22 cellular contexts compared by ENCODE assay signal in the genomic region with DNA sequence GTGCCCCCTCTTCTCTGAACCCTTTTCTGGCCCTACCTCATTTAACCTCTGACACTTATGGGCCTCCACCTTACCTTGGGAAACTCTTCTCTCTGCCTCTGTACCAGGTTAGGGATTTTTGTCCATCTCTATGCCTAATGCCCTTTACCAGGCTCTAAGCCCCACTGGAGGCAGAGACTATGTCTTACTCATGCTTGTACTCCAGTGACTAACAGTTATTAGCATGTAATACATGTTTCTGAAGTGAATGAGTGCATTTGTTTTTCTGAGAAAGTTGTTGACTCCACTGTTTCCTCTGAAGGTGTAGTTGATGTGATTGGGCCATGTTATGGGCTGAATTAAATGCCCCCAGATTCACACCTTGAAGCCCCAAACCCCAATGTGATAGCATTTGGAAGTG.
"Had no signal": no experiment of that assay in that cellular context is flagged by ENCODE, and none has a peak within 500 bp of the region (broad histone marks: within the 10 kb centered on the region; RNA-seq: fewer than 3 reads in every experiment).

No MANE protein-coding gene starts in this region.

- H3K9me3 Mint-ChIP-seq: endodermal cell had no signal

- H3K4me3 Mint-ChIP-seq: activated naive CD4-positive, alpha-beta T cell treated with anti-CD3 and anti-CD28 coated beads, Interleukin-2, amount 50 U/mL, for 24 hours; endodermal cell; naive thymus-derived CD4-positive, alpha-beta T cell; neural progenitor cell had no signal

- ATAC-seq: body of pancreas; gastroesophageal sphincter; heart right ventricle; naive thymus-derived CD4-positive, alpha-beta T cell; stimulated activated naive CD8-positive, alpha-beta T cell treated with anti-CD3 and anti-CD28 coated beads, Interleukin-15, Interleukin-2, amounts not matched to agents 100 U/mL and 50 U/mL, for 24 hours had no signal

- DNase-seq: activated CD4-positive, alpha-beta T cell treated with anti-CD3 and anti-CD28 coated beads for 1 hour; activated CD4-positive, alpha-beta T cell treated with anti-CD3 and anti-CD28 coated beads, Interleukin-2, amount 50 U/mL, for 4 hours; activated gamma-delta T cell; adrenal gland; body of pancreas; central memory CD4-positive, alpha-beta T cell; endodermal cell; heart right ventricle; mesendoderm; naive thymus-derived CD4-positive, alpha-beta T cell; stimulated activated CD4-positive, alpha-beta T cell treated with anti-CD3 and anti-CD28 coated beads, Interleukin-12 subunit alpha, Interleukin-12 subunit beta, amount 100 ng/mL, for 4 hours; stimulated activated CD4-positive, alpha-beta T cell treated with anti-CD3 and anti-CD28 coated beads, Interleukin-1b, Interleukin-23, amount 100 ng/mL, for 48 hours; stimulated activated naive CD8-positive, alpha-beta T cell treated with anti-CD3 and anti-CD28 coated beads, Interleukin-15, Interleukin-2, amounts not matched to agents 100 U/mL and 50 U/mL, for 24 hours; substantia nigra; T-helper 2 cell; tibial artery; WERI-Rb-1 had no signal

- H3K27me3 Mint-ChIP-seq: activated naive CD4-positive, alpha-beta T cell treated with anti-CD3 and anti-CD28 coated beads, Interleukin-2, amount 50 U/mL, for 24 hours; naive thymus-derived CD4-positive, alpha-beta T cell; progenitor cell of endocrine pancreas had no signal

- H3K27ac Mint-ChIP-seq: activated naive CD4-positive, alpha-beta T cell treated with anti-CD3 and anti-CD28 coated beads, Interleukin-2, amount 50 U/mL, for 24 hours; endodermal cell; naive thymus-derived CD4-positive, alpha-beta T cell; neural progenitor cell; progenitor cell of endocrine pancreas had no signal

- H3K4me1 Mint-ChIP-seq: activated naive CD4-positive, alpha-beta T cell treated with anti-CD3 and anti-CD28 coated beads, Interleukin-2, amount 50 U/mL, for 24 hours; endodermal cell; naive thymus-derived CD4-positive, alpha-beta T cell had no signal

- H3K36me3 Mint-ChIP-seq: activated naive CD4-positive, alpha-beta T cell treated with anti-CD3 and anti-CD28 coated beads, Interleukin-2, amount 50 U/mL, for 24 hours; neural progenitor cell had no signal

- H3K36me3 ChIP-seq: adrenal gland, gastroesophageal sphincter, heart right ventricle, neural progenitor cell, tibial artery, WERI-Rb-1 had no signal

- H3K27me3 ChIP-seq: adrenal gland, body of pancreas, gastroesophageal sphincter, neural progenitor cell, tibial artery had no signal

- FAIRE-seq: colon had no signal

- H3K4me3 ChIP-seq: adrenal gland, body of pancreas, gastroesophageal sphincter, heart right ventricle, neural progenitor cell, tibial artery had no signal
